Comparison of ENCODE assay signal across 9 cellular contexts in genomic region chr7:120538335-120538734, GRCh38.
"Had no signal": no experiment of that assay in that cellular context is flagged by ENCODE, and none has a peak within 500 bp of the region (broad histone marks: within the 10 kb centered on the region; RNA-seq: fewer than 3 reads in every experiment).

No MANE protein-coding gene starts in this region.

- H3K4me3 ChIP-seq: GM23248, HAP-1, K562 had no signal

- H3K27ac ChIP-seq: GM23248, HL-60 had no signal

- H2AFZ ChIP-seq: GM23248 had no signal

- H3K4me1 ChIP-seq: HAP-1 had no signal

- ATAC-seq: HCT116, K562 had no signal

- DNase-seq: GM23248, GOT3, H7, HFFc6, IMR-90 had no signal

- H3K36me3 ChIP-seq: HAP-1 had no signal

- H3K9ac ChIP-seq: GM23248 had no signal

- H3K9me3 ChIP-seq: HAP-1 had no signal
